In genomic region chr17:38566666-38567031, GRCh38 we compare ENCODE assay signal across 29 cellular contexts.
"Had no signal": no experiment of that assay in that cellular context is flagged by ENCODE, and none has a peak within 500 bp of the region (broad histone marks: within the 10 kb centered on the region; RNA-seq: fewer than 3 reads in every experiment).

No MANE protein-coding gene starts in this region.

- H3K36me3 ChIP-seq: breast epithelium, MG63, SJCRH30 had no signal

- H3K4me1 Mint-ChIP-seq: activated T-helper 17 cell treated with anti-CD3 and anti-CD28 coated beads, Interleukin-2, amount 50 U/mL, for 72 hours had no signal

- H3K9me3 ChIP-seq: breast epithelium, MG63, SJCRH30, SK-N-SH had no signal

- H3K9ac ChIP-seq: SK-N-SH had no signal

- H3K4me3 ChIP-seq: breast epithelium, MG63, SJCRH30 had no signal

- H3K9me3 Mint-ChIP-seq: activated naive CD4-positive, alpha-beta T cell treated with anti-CD3 and anti-CD28 coated beads, Interleukin-2, amount 10 ng/mL, durations not matched to agents 7 days and 5 days; activated naive CD8-positive, alpha-beta T cell treated with anti-CD3 and anti-CD28 coated beads for 36 hours; activated T-cell treated with anti-CD3 and anti-CD28 coated beads, Interleukin-2, amount 50 U/mL, for 4 hours; activated T-helper 17 cell treated with anti-CD3 and anti-CD28 coated beads, Interleukin-2, amount 50 U/mL, for 72 hours; IgD-negative memory B cell; WTC11 had no signal

- DNase-seq: activated CD4-positive, alpha-beta T cell treated with anti-CD3 and anti-CD28 coated beads for 48 hours; activated CD4-positive, alpha-beta T cell treated with anti-CD3 and anti-CD28 coated beads, Interleukin-2, amount 50 U/mL, for 48 hours; activated CD4-positive, CD25-positive, alpha-beta regulatory T cell treated with anti-CD3 and anti-CD28 coated beads, Interleukin-2, amount 50 U/mL, for 72 hours; activated CD8-positive, alpha-beta memory T cell treated with anti-CD3 and anti-CD28 coated beads, Interleukin-2, amount 10 ng/mL, durations not matched to agents 7 days and 5 days; activated gamma-delta T cell; activated naive CD4-positive, alpha-beta T cell treated with anti-CD3 and anti-CD28 coated beads, Interleukin-2, amount 10 ng/mL, durations not matched to agents 7 days and 5 days; activated naive CD8-positive, alpha-beta T cell treated with anti-CD3 and anti-CD28 coated beads for 36 hours; activated T-cell treated with anti-CD3 and anti-CD28 coated beads, Interleukin-2, amount 50 U/mL, for 4 hours; central memory CD4-positive, alpha-beta T cell; MG63; NCI-H1105; NCI-H1436 treated with DMSO at 0.1 percent for 48 hours; NCI-H187; NCI-H2081; NCI-H510A treated with DMSO at 0.1 percent for 48 hours; NCI-H69; NK-92 treated with Interleukin-12 subunit alpha and Interleukin-12 subunit beta, amount 100 ng/mL, for 24 hours; OCI-M1; Right ventricle myocardium superior; RPMI8226; SJCRH30; SK-N-SH; T-helper 17 cell; T-helper 9 cell had no signal

- H3K4me3 Mint-ChIP-seq: activated CD8-positive, alpha-beta memory T cell treated with anti-CD3 and anti-CD28 coated beads, Interleukin-2, amount 10 ng/mL, durations not matched to agents 7 days and 5 days; activated naive CD4-positive, alpha-beta T cell treated with anti-CD3 and anti-CD28 coated beads, Interleukin-2, amount 10 ng/mL, durations not matched to agents 7 days and 5 days; activated naive CD8-positive, alpha-beta T cell treated with anti-CD3 and anti-CD28 coated beads for 36 hours; activated T-cell treated with anti-CD3 and anti-CD28 coated beads, Interleukin-2, amount 50 U/mL, for 4 hours; activated T-helper 17 cell treated with anti-CD3 and anti-CD28 coated beads, Interleukin-2, amount 50 U/mL, for 72 hours; T-helper 17 cell; WTC11 had no signal

- H3K27ac ChIP-seq: breast epithelium, SJCRH30 had no signal

- H3K27me3 ChIP-seq: MG63 had no signal

- H3K27ac Mint-ChIP-seq: activated CD8-positive, alpha-beta memory T cell treated with anti-CD3 and anti-CD28 coated beads, Interleukin-2, amount 10 ng/mL, durations not matched to agents 7 days and 5 days; activated naive CD4-positive, alpha-beta T cell treated with anti-CD3 and anti-CD28 coated beads, Interleukin-2, amount 10 ng/mL, durations not matched to agents 7 days and 5 days; activated naive CD8-positive, alpha-beta T cell treated with anti-CD3 and anti-CD28 coated beads for 36 hours; activated T-helper 17 cell treated with anti-CD3 and anti-CD28 coated beads, Interleukin-2, amount 50 U/mL, for 72 hours; T-helper 17 cell; WTC11 had no signal

- ATAC-seq: activated CD8-positive, alpha-beta memory T cell treated with anti-CD3 and anti-CD28 coated beads, Interleukin-2, amount 10 ng/mL, durations not matched to agents 7 days and 5 days; activated T-cell treated with anti-CD3 and anti-CD28 coated beads, Interleukin-2, amount 50 U/mL, for 4 hours; activated T-helper 17 cell treated with anti-CD3 and anti-CD28 coated beads, Interleukin-2, amount 50 U/mL, for 72 hours; Panc1; T-helper 17 cell; WTC11 had no signal

- H3K4me2 ChIP-seq: SK-N-SH had no signal

- H3K4me1 ChIP-seq: breast epithelium, SJCRH30 had no signal

- H3K36me3 Mint-ChIP-seq: activated CD8-positive, alpha-beta memory T cell treated with anti-CD3 and anti-CD28 coated beads, Interleukin-2, amount 10 ng/mL, durations not matched to agents 7 days and 5 days; activated naive CD4-positive, alpha-beta T cell treated with anti-CD3 and anti-CD28 coated beads, Interleukin-2, amount 10 ng/mL, durations not matched to agents 7 days and 5 days; activated naive CD8-positive, alpha-beta T cell treated with anti-CD3 and anti-CD28 coated beads for 36 hours; WTC11 had no signal
